In the genomic region with DNA sequence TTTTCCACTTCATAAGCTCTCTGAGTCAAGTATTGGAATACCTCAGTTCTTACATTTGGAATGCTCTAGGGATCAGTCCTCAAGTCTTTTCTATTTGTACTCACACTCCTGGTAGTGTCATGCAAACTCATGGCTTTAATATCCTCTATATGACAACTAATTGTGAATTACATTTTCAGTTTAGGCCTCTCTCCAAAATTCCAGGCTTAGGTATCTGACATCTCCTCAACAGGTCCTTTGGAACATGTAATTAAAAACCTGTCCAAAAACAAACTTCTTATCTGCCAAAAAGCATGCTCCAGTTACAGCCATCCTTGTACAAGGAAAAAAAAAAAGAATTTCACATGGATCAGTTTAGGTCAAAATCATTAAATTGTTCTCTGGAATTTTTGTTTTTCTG, we compare ENCODE assay signal across 10 cellular contexts.
"Had no signal": no experiment of that assay in that cellular context is flagged by ENCODE, and none has a peak within 500 bp of the region (broad histone marks: within the 10 kb centered on the region; RNA-seq: fewer than 3 reads in every experiment).

No MANE protein-coding gene starts in this region.

- ATAC-seq: HCT116, K562 had no signal

- H3K4me3 ChIP-seq: GM23248, HAP-1, K562 had no signal

- DNase-seq: GM23248, GOT3, H7, HFFc6, IMR-90, KG1 had no signal

- H3K36me3 ChIP-seq: HAP-1 had no signal

- H3K27ac ChIP-seq: GM23248, HL-60 had no signal

- H3K9me3 ChIP-seq: HAP-1 had no signal

- H3K4me1 ChIP-seq: HAP-1 had no signal
